Comparison of ENCODE assay signal across 9 cellular contexts in genomic region chr1:155079210-155079486, GRCh38. TPM values are rescaled to one million over a fixed set of nuclear protein-coding genes. Genes with fewer than 3 reads are reported as not detected.
DNase-seq lines count a peak whose midpoint lies in the region; ATAC-seq and TF ChIP-seq lines count a peak whose summit lies in the region.
"Had no signal": no experiment of that assay in that cellular context is flagged by ENCODE, and none has a peak within 500 bp of the region (broad histone marks: within the 10 kb centered on the region; RNA-seq: fewer than 3 reads in every experiment).

No MANE protein-coding gene starts in this region.

- H3K4me1 ChIP-seq in HCT116 (ENCODE audit: control insufficient read depth in 1 of 2, insufficient read depth in 2 of 2, low read length in 2 of 2): peaks cover 28 to 58% of the 10 kb centered on the region in 2 experiments

- H3K4me3 Mint-ChIP-seq in activated B cell treated with CpG ODN at 0.5 μM for 24 hours: peak overlapping the region; percentile 77
- H3K4me3 Mint-ChIP-seq in glutamatergic neuron (ENCODE audit: unreplicated experiment): peak overlapping the region; percentile 92

- H3K9me2 ChIP-seq in HCT116 (ENCODE audit: insufficient read depth): no peaks in the 10 kb centered on the region

- H3K27ac ChIP-seq in HCT116 (ENCODE audit: low read depth, low read length) (peak overlapping the region; percentile 31; the same call in 1 of the 2 replicates), skin epidermis (peak overlapping the region in 20 of 21 experiments; percentile 20 to 90 (median 78))

- H3K79me2 ChIP-seq in HCT116 (ENCODE audit: insufficient read depth, low read length): no peaks in the 10 kb centered on the region; the same call in 1 of the 2 replicates

- H3K4me2 ChIP-seq in HCT116 (ENCODE audit: low read length): peak overlapping the region; percentile 99

- H3K27me3 Mint-ChIP-seq in activated B cell treated with CpG ODN at 0.5 μM for 24 hours: peaks cover 26% of the 10 kb centered on the region
- peaks cover 30% of the 10 kb centered on the region for H3K27me3 Mint-ChIP-seq in glutamatergic neuron (ENCODE audit: unreplicated experiment)

- peak overlapping the region; percentile 73 to 90 for H3K4me3 ChIP-seq in HCT116 (replicated peaks in 1 of 2; ENCODE audit: low read depth in 1 of 2, low read length in 2 of 2)
- peak overlapping the region; percentile 40 to 62 (median 51) for H3K4me3 ChIP-seq in skin epidermis

- H3K9me3 Mint-ChIP-seq in activated B cell treated with CpG ODN at 0.5 μM for 24 hours (no peaks in the 10 kb centered on the region), glutamatergic neuron (ENCODE audit: unreplicated experiment) (peaks cover 18% of the 10 kb centered on the region)

- peak overlapping the region; percentile 81 for H3K9ac ChIP-seq in HCT116 (ENCODE audit: low read length)

- DNase-seq in HCT116 (ENCODE audit: low read depth, low spot score) (no peak), activated B cell treated with CpG ODN at 0.5 μM for 24 hours (no peak), glutamatergic neuron (no peak), NCI-H524 treated with DMSO at 0.1 percent for 48 hours (lab: John Stamatoyannopoulos, UW) (no peak), NCI-H1105 (lab: John Stamatoyannopoulos, UW) (no peak)

- H3K27me3 ChIP-seq in HCT116 (ENCODE audit: insufficient read depth, low read length): no peaks in the 10 kb centered on the region

- no peak for TF ChIP-seq POLR2A in HCT116 (IDR thresholded peaks at IDR 0.05; ENCODE audit: borderline replicate concordance, extremely low read depth, insufficient read depth, insufficient read length)

- TF ChIP-seq RAD21 in HCT116 (IDR thresholded peaks at IDR 0.05; ENCODE audit: low read depth): no peak

- H3K36me3 ChIP-seq in HCT116 (ENCODE audit: control insufficient read depth in 1 of 2, insufficient read depth in 2 of 2, low read length in 2 of 2): no peaks in the 10 kb centered on the region

- peaks cover 43% of the 10 kb centered on the region for H3K4me1 Mint-ChIP-seq in activated B cell treated with CpG ODN at 0.5 μM for 24 hours
- H3K4me1 Mint-ChIP-seq in glutamatergic neuron (ENCODE audit: low read depth, unreplicated experiment): peaks cover 34% of the 10 kb centered on the region

- H3K9me3 ChIP-seq in HCT116 (ENCODE audit: control insufficient read depth in 1 of 2, insufficient read depth in 1 of 2, low read depth in 1 of 2, low read length in 2 of 2): no peaks in the 10 kb centered on the region

- TF ChIP-seq CTCF in HCT116 (IDR thresholded peaks at IDR 0.05 in 2 of 3, conservative IDR thresholded peaks at IDR 0.05 in 1 of 3; ENCODE audit: borderline replicate concordance in 1 of 3, insufficient read depth in 1 of 3, low read depth in 2 of 3, low read length in 2 of 3) (no peak), activated B cell treated with CpG ODN at 0.5 μM for 24 hours (IDR thresholded peaks at IDR 0.05) (no peak), glutamatergic neuron (IDR thresholded peaks at IDR 0.05; ENCODE audit: partially characterized antibody, unreplicated experiment) (no peak)

- no TSS peak for BruUV-seq in HCT116 (replicated peaks; lab: Mats Ljungman, UMichigan)

- CTCF ChIA-PET in HCT116 (lab: Charles Lee) (interaction anchor here (0.8 to 1.8 kb wide), 7 partner anchors 12 to 94 kb away, joined by 3 to 8 read pairs (median 3); partner anchors contain the start of genes EFNA4 and KRTCAP2), activated B cell treated with CpG ODN at 0.5 μM for 24 hours (lab: Charles Lee) (interaction anchor here (1.1 to 1.5 kb wide), 3 partner anchors 8 to 94 kb away, joined by 3 to 4 read pairs (median 3); partner anchors contain the start of gene KRTCAP2)

- H2AFZ ChIP-seq in HCT116 (ENCODE audit: low read depth, low read length, poor library complexity, severe bottlenecking): peak overlapping the region; percentile 45

- H3K36me3 Mint-ChIP-seq in activated B cell treated with CpG ODN at 0.5 μM for 24 hours (ENCODE audit: low read depth): no peaks in the 10 kb centered on the region
- H3K36me3 Mint-ChIP-seq in glutamatergic neuron (ENCODE audit: unreplicated experiment): no peaks in the 10 kb centered on the region

- peak overlapping the region; percentile 74 for H3K27ac Mint-ChIP-seq in activated B cell treated with CpG ODN at 0.5 μM for 24 hours
- H3K27ac Mint-ChIP-seq in glutamatergic neuron (ENCODE audit: unreplicated experiment): peak overlapping the region; percentile 59

- RAD21 ChIA-PET in HCT116 (lab: Charles Lee; ENCODE audit: low non-redundant PET in 1 of 2, low total read pairs in 2 of 2, uncharacterized antibody in 2 of 2, unreplicated experiment in 2 of 2): interaction anchor here (0.7 to 1.5 kb wide), 2 partner anchors 15 to 350 kb away, joined by 3 to 4 read pairs; partner anchors contain the start of gene EFNA4 (in 1 of the 2)

- POLR2A ChIA-PET in HCT116 (lab: Charles Lee) (interaction anchor here (0.7 to 1.1 kb wide), 2 partner anchors 11 to 61 kb away, joined by 3 read pairs; partner anchors contain the start of gene DPM3), activated B cell treated with CpG ODN at 0.5 μM for 24 hours (lab: Charles Lee) (interaction anchor here (0.7 to 1.4 kb wide), 5 partner anchors 15 to 94 kb away, joined by 3 to 4 read pairs (median 3); partner anchors contain the start of genes ADAM15, KRTCAP2 and SLC50A1)

- intact Hi-C loops in HCT116 (cut with micrococcal nuclease) (no loop called here), activated B cell treated with CpG ODN at 0.5 μM for 24 hours (cut with micrococcal nuclease) (loop anchor here (1.0 kb wide), 1 partner anchor 8 kb away; no protein-coding TSS in a partner anchor)

- ATAC-seq in HCT116: peak; percentile 23
- ATAC-seq in activated B cell treated with CpG ODN at 0.5 μM for 24 hours (ENCODE audit: low read depth): no peak
- no peak for ATAC-seq in HG02885 (IDR thresholded peaks at IDR 0.05; ENCODE audit: poor library complexity, unreplicated experiment)
- no peak for ATAC-seq in HG03280 (IDR thresholded peaks at IDR 0.05; ENCODE audit: unreplicated experiment)

- H4K20me1 ChIP-seq in HCT116 (ENCODE audit: insufficient read depth): no peaks in the 10 kb centered on the region

TF ChIP-seq in HCT116, 20 proteins besides CTCF, POLR2A, EP300 and RAD21:
- TF ChIP-seq ZFX (IDR thresholded peaks at IDR 0.05) (0 out of 2 replicates have a peak, but pooled peaks have one; percentile 24), YY1 (IDR thresholded peaks at IDR 0.05; ENCODE audit: extremely low read depth, insufficient replicate concordance, low read depth, low read length) (no peak)

RNA-seq across cellular contexts. Expression of gene EFNA3, which starts 0.5 kb away (rescaled TPM):
- total RNA-seq in HCT116 (2021; ENCODE audit: unreplicated experiment) (20.4 TPM), activated B cell treated with CpG ODN at 0.5 μM for 24 hours (1.2 and 1.7 TPM in 2 replicates), glutamatergic neuron (ENCODE audit: unreplicated experiment) (14.6 TPM)
- 29.2 and 31.1 TPM in 2 replicates for polyA plus RNA-seq in HCT116 (2012)

RNA-seq across cellular contexts. Expression of gene EFNA4, which starts 15.6 kb away (rescaled TPM):
- total RNA-seq in HCT116 (2021; ENCODE audit: unreplicated experiment) (9.8 TPM), activated B cell treated with CpG ODN at 0.5 μM for 24 hours (7.8 and 9.5 TPM in 2 replicates), glutamatergic neuron (ENCODE audit: unreplicated experiment) (2.9 TPM)
- polyA plus RNA-seq in HCT116 (2012): 9.0 and 10.9 TPM in 2 replicates

RNA-seq across cellular contexts. Expression of gene ADAM15, which starts 28.0 kb away (rescaled TPM):
- 149 TPM for total RNA-seq in HCT116 (2021; ENCODE audit: unreplicated experiment)
- 185 and 189 TPM in 2 replicates for polyA plus RNA-seq in HCT116 (2012)
- 11.3 and 13.7 TPM in 2 replicates for total RNA-seq in activated B cell treated with CpG ODN at 0.5 μM for 24 hours
- total RNA-seq in glutamatergic neuron (ENCODE audit: unreplicated experiment): 7.6 TPM

RNA-seq across cellular contexts. Expression of gene DCST1, which starts 45.5 kb away (rescaled TPM):
- total RNA-seq in HCT116 (2021; ENCODE audit: unreplicated experiment) (0.32 TPM), activated B cell treated with CpG ODN at 0.5 μM for 24 hours (not detected in 2 replicates), glutamatergic neuron (ENCODE audit: unreplicated experiment) (not detected)
- polyA plus RNA-seq in HCT116 (2012): 0.08 and 0.14 TPM in 2 replicates
- total RNA-seq: NCI-H460 had no signal

RNA-seq across cellular contexts. Expression of gene DCST2, which starts 45.6 kb away (rescaled TPM):
- 2.0 TPM for total RNA-seq in HCT116 (2021; ENCODE audit: unreplicated experiment)
- polyA plus RNA-seq in HCT116 (2012): 2.4 and 2.9 TPM in 2 replicates
- 1.0 TPM in 1 of 2 replicates, not detected in the other for total RNA-seq in activated B cell treated with CpG ODN at 0.5 μM for 24 hours
- 0.64 TPM for total RNA-seq in glutamatergic neuron (ENCODE audit: unreplicated experiment)

Comparison
In these comparisons a context has a peak if more than half of its experiments do, and no peak if none do; other contexts are left out.
1. RNA of gene ADAM15, which starts 28.0 kb away (total RNA-seq): 149 TPM in HCT116 (single experiment); 11.3 to 13.7 TPM in activated B cell treated with CpG ODN at 0.5 μM for 24 hours and 7.6 TPM in glutamatergic neuron (single experiment); every median in the first group is over 10 times any median in the second.